ENCODE assay signal across 8 cellular contexts in the genomic region with DNA sequence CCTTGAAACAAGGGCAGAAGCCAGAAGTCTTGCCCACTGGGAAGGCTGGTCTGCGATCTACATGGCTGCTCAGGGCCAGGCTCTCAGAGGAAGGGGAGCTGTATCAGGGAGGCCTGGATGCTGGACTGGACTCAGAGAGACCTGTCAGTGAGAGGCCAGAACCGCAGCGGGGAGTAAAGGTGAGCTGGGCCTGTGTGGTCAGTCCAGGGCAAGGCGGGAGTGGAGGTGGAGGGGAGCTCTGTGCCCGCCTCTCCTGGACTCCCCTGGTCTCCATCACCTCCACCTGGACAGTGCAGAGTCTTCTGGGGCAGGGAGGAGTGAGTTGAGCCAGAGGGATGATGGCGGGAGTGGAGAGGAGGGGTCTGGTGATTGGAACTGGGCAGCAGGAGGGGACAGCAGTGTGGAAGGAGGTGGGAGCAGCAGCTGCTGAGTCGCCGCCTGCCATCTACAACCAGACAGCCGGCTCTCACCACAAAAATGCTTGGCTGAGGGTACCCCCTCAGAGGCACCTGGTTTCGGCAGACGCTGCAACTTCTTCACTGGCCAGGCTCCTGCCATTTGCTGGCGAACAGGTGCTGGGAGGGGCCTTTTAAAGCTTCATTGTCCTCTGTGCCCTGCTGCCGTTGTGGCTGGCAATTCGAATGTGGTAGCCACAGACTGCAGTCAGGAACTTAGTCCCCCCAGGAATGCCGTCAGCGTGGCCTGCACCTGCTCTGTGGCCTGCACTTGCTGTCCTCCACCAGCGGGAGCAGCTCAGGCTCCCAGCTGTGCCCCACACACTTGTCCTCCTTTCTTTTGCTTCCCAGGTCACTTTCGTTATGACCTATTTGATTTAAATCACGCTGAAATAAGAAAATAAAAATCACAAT. TPM values are rescaled to one million over a fixed set of nuclear protein-coding genes. Genes with fewer than 3 reads are reported as not detected.
DNase-seq lines count a peak whose midpoint lies in the region; ATAC-seq and TF ChIP-seq lines count a peak whose summit lies in the region.

No MANE protein-coding gene starts in this region.

- TF ChIP-seq CTCF in AG09309 (IDR thresholded peaks at IDR 0.05; ENCODE audit: control insufficient read depth, insufficient read depth, low read depth, low read length, missing control alignments), result peak; percentile 14
- TF ChIP-seq CTCF in cardiac fibroblast (IDR thresholded peaks at IDR 0.05; ENCODE audit: low read depth, low read length), result peak; percentile 30
- no peak for TF ChIP-seq CTCF in mucosa of descending colon (IDR thresholded peaks at IDR 0.05)

- ATAC-seq in mucosa of descending colon (peak; percentile 10), HG03442 (IDR thresholded peaks at IDR 0.05; ENCODE audit: unreplicated experiment) (no peak), GM21825 (IDR thresholded peaks at IDR 0.05; ENCODE audit: unreplicated experiment) (no peak)

- H3K36me3 ChIP-seq in mucosa of descending colon (ENCODE audit: low read depth), result no peaks in the 10 kb centered on the region

- no peak for DNase-seq in AG09309 (ENCODE audit: low read depth)
- peak; percentile 23 to 27 for DNase-seq in Kasumi-1 (lab: John Stamatoyannopoulos, UW)
- no peak for DNase-seq in cardiac fibroblast (ENCODE audit: low read depth in 2 of 2)
- DNase-seq in mucosa of descending colon, result peak in 1 of 3 donors; percentile 45
- no peak for DNase-seq in SIG-M5 (lab: John Stamatoyannopoulos, UW)
- DNase-seq in stimulated activated naive CD4-positive, alpha-beta T cell (lab: John Stamatoyannopoulos, UW), result no peak

- H3K4me1 ChIP-seq in mucosa of descending colon (ENCODE audit: low read depth), result peaks cover 37% of the 10 kb centered on the region

- H3K9me3 ChIP-seq in mucosa of descending colon, result no peaks in the 10 kb centered on the region

- intact Hi-C loops in mucosa of descending colon (cut with DNase I, micrococcal nuclease), result no loop called here

- H3K4me3 ChIP-seq in AG09309 (ENCODE audit: control insufficient read depth, low read depth, low read length) (no peak overlapping the region), cardiac fibroblast (replicated peaks in 1 of 2; ENCODE audit: low read depth in 2 of 2, low read length in 2 of 2) (no peak overlapping the region), mucosa of descending colon (no peak overlapping the region)

RNA-seq across cellular contexts. Expression of a gene that starts 3.5 kb away (rescaled TPM):
- 10 to 100 TPM; 20.0 to 50.6 (median 32.3) TPM for total RNA-seq in mucosa of descending colon

RNA-seq across cellular contexts. Expression of a gene that starts 15.5 kb away (rescaled TPM):
- total RNA-seq in mucosa of descending colon, result 10 to 100 TPM; 14.8 to 19.0 (median 18.1) TPM

RNA-seq across cellular contexts. Expression of a gene that starts 37.6 kb away (rescaled TPM):
- 10 to 100 TPM; 14.6 to 17.7 (median 15.5) TPM for total RNA-seq in mucosa of descending colon

RNA-seq across cellular contexts. Expression of a gene that starts 52.0 kb away (rescaled TPM):
- total RNA-seq in mucosa of descending colon, result 10 to 100 TPM; 14.9 to 40.6 (median 17.4) TPM

Comparison
In these comparisons a context has a peak if more than half of its experiments do, and no peak if none do; other contexts are left out.
1. DNase-seq: peak in Kasumi-1 (2 of 2); none in AG09309 (single experiment), cardiac fibroblast (0 of 2), SIG-M5 (single experiment) and stimulated activated naive CD4-positive, alpha-beta T cell (0 of 6).